8 cellular contexts compared by ENCODE assay signal in the genomic region with DNA sequence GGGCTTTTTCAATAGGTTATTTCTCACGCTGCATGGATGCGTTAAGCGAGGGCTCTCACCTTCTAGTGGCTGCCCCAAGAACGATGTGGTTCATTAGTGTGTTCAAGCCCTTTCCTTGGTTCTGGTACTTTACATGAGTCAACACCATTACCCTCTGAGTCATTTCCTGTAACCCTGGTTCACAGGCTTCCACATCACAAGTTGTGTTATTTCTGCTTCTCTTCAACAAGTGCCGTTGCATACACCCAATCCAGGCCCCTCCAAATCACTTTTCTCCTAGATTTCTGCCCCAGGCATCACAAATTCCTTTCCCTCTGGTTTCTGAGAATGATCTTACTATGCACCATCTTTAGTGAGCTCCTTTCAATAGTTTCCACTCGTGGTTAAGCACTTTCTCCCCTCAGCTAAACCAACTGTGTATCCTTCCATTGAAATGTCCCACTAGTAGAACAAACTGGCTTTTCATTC.
DNase-seq lines count a peak whose midpoint lies in the region; ATAC-seq and TF ChIP-seq lines count a peak whose summit lies in the region.

No MANE protein-coding gene starts in this region.

- H4K20me1 ChIP-seq in IMR-90 (ENCODE audit: insufficient read depth, low read length) (no peaks in the 10 kb centered on the region), Karpas-422 (ENCODE audit: insufficient read depth, low read depth, low read length) (no peaks in the 10 kb centered on the region)

- H3K4me2 ChIP-seq in IMR-90 (ENCODE audit: low read depth, low read length) = peak overlapping the region; percentile 60; the same call in 1 of the 2 replicates
- H3K4me2 ChIP-seq in Karpas-422 (ENCODE audit: low read depth, low read length, poor library complexity, severe bottlenecking) = no peak overlapping the region

- TF ChIP-seq POLR2A in IMR-90 (IDR thresholded peaks at IDR 0.05; ENCODE audit: low read depth, low read length) (no peak), lower leg skin (IDR thresholded peaks at IDR 0.05) (no peak)

- no peak overlapping the region for H3K4me3 ChIP-seq in GM12864 (ENCODE audit: low read depth, low read length)
- no peak overlapping the region for H3K4me3 ChIP-seq in IMR-90 (ENCODE audit: insufficient read depth, low read depth, low read length)
- no peak overlapping the region for H3K4me3 ChIP-seq in kidney epithelial cell (ENCODE audit: low read depth, low read length)
- H3K4me3 ChIP-seq in Karpas-422 (ENCODE audit: low read length) = no peak overlapping the region
- no peak overlapping the region for H3K4me3 ChIP-seq in lower leg skin (ENCODE audit: low read depth, poor library complexity, severe bottlenecking)

- TF ChIP-seq CTCF in GM12864 (IDR thresholded peaks at IDR 0.05; ENCODE audit: low read depth, low read length, missing control alignments) (no peak), IMR-90 (conservative IDR thresholded peaks at IDR 0.05; ENCODE audit: low read depth, low read length) (no peak), kidney epithelial cell (IDR thresholded peaks at IDR 0.05; ENCODE audit: insufficient read depth, low read length, poor library complexity, severe bottlenecking) (no peak), lower leg skin (IDR thresholded peaks at IDR 0.05) (no peak)

- no peaks in the 10 kb centered on the region for H3K79me1 ChIP-seq in IMR-90 (ENCODE audit: low read depth in 1 of 2, low read length in 2 of 2)

- dilution Hi-C loops in IMR-90 (cut with HindIII; ENCODE audit: low sequenced_read_pairs, unreplicated experiment) = no loop called here

- H3K4me1 ChIP-seq in IMR-90 (ENCODE audit: control insufficient read depth, insufficient read depth, low read length) = peaks cover 8% of the 10 kb centered on the region
- H3K4me1 ChIP-seq in Karpas-422 (ENCODE audit: low read length) = 0 out of 2 replicates have a peak, but pooled peaks cover 3% of the 10 kb centered on the region

- H2BK5ac ChIP-seq in IMR-90 (ENCODE audit: low read depth, low read length, poor library complexity, severe bottlenecking) = peak overlapping the region; percentile 68

- POLR2A ChIA-PET in IMR-90 (lab: Charles Lee; ENCODE audit: unreplicated experiment) = no interaction called here

- H3K27me3 ChIP-seq in IMR-90 (ENCODE audit: control insufficient read depth, insufficient read depth, low read length) = no peaks in the 10 kb centered on the region
- no peaks in the 10 kb centered on the region for H3K27me3 ChIP-seq in kidney epithelial cell (ENCODE audit: control insufficient read depth, insufficient read depth, low read length)
- no peaks in the 10 kb centered on the region for H3K27me3 ChIP-seq in Karpas-422 (ENCODE audit: low read length)

- H2AK9ac ChIP-seq in IMR-90 (replicated peaks; ENCODE audit: low read depth, low read length, poor library complexity) = no peak overlapping the region

- H4K8ac ChIP-seq in IMR-90 (ENCODE audit: low read depth in 2 of 2, low read length in 2 of 2) = peak overlapping the region in 1 of 2 experiments; percentile 76; a peak in 3 of 4 replicates

- no peak overlapping the region for H2AK5ac ChIP-seq in IMR-90 (ENCODE audit: low read depth, low read length)

- peak overlapping the region; percentile 92; the same call in 1 of the 3 replicates for H2BK15ac ChIP-seq in IMR-90 (ENCODE audit: low read depth, low read length)

- H3K4ac ChIP-seq in IMR-90 (ENCODE audit: low read depth, low read length) = peak overlapping the region; percentile 0; the same call in 1 of the 2 replicates

- peak overlapping the region; percentile 87 for H3K18ac ChIP-seq in IMR-90 (ENCODE audit: low read depth, low read length)

- peak overlapping the region; percentile 81 for H2BK120ac ChIP-seq in IMR-90 (ENCODE audit: low read depth, low read length)

- no peaks in the 10 kb centered on the region for H3K36me3 ChIP-seq in IMR-90 (ENCODE audit: control insufficient read depth, insufficient read depth, low read length)
- no peaks in the 10 kb centered on the region for H3K36me3 ChIP-seq in kidney epithelial cell (ENCODE audit: control insufficient read depth, insufficient read depth, low read length)
- no peaks in the 10 kb centered on the region for H3K36me3 ChIP-seq in Karpas-422 (ENCODE audit: insufficient read depth, low read length)

- H3K23ac ChIP-seq in IMR-90 (ENCODE audit: low read depth, low read length) = peak overlapping the region; percentile 48; the same call in 1 of the 2 replicates

- H3K9me3 ChIP-seq in IMR-90 (ENCODE audit: control insufficient read depth, insufficient read depth, low read length) = no peaks in the 10 kb centered on the region
- no peaks in the 10 kb centered on the region for H3K9me3 ChIP-seq in Karpas-422 (ENCODE audit: low read length)

- no peaks in the 10 kb centered on the region for H3K79me2 ChIP-seq in Karpas-422 (ENCODE audit: low read length)

- peak overlapping the region; percentile 59 for H4K91ac ChIP-seq in IMR-90 (ENCODE audit: insufficient read depth, low read depth, low read length)

- H2AFZ ChIP-seq in IMR-90 (replicated peaks; ENCODE audit: low read length, poor library complexity) (no peak overlapping the region), Karpas-422 (ENCODE audit: low read length) (no peak overlapping the region)

- peak overlapping the region; percentile 37 for H3K14ac ChIP-seq in IMR-90 (replicated peaks; ENCODE audit: low read depth, low read length)

- DNase-seq in GM12864 (ENCODE audit: low read depth) (peak; percentile 43), IMR-90 (peak; percentile 94), kidney epithelial cell (ENCODE audit: low read depth) (peak; percentile 96), NCI-H1048 (lab: John Stamatoyannopoulos, UW) (no peak), Karpas-422 (no peak), lower leg skin (ENCODE audit: low spot score in 2 of 2) (no peak)
- peak; percentile 17 for DNase-seq in activated CD8-positive, alpha-beta memory T cell treated with anti-CD3 and anti-CD28 coated beads, Interleukin-2, amount 50 U/mL, for 4 hours

- WGBS in IMR-90 (ENCODE audit: extremely low coverage in 2 of 2, insufficient read length in 1 of 2), 2 experiments = 40% methylated on average over 2 of the region's 6 CpGs; no CpG with 5 or more reads in 1 of the 2 experiments
- 61 to 64% methylated on average over 6 of the region's 6 CpGs for WGBS in lower leg skin, 2 donors

- peak overlapping the region; percentile 72 for H3K27ac ChIP-seq in IMR-90 (ENCODE audit: insufficient read depth, low read length)
- H3K27ac ChIP-seq in Karpas-422 (ENCODE audit: low read length) = no peak overlapping the region

- H3K9ac ChIP-seq in IMR-90 (ENCODE audit: low read depth, low read length) = no peak overlapping the region
- H3K9ac ChIP-seq in Karpas-422 (ENCODE audit: low read length) = no peak overlapping the region

- H3K9me1 ChIP-seq in IMR-90 (ENCODE audit: insufficient read depth, low read length) = peaks cover 3% of the 10 kb centered on the region; the same call in 1 of the 2 replicates

- CTCF ChIA-PET in IMR-90 (lab: Yijun Ruan, JAX) = interaction anchor here (0.6 to 0.8 kb wide), 2 partner anchors 13 to 84 kb away, joined by 3 to 4 read pairs; no protein-coding TSS in a partner anchor

- H2BK20ac ChIP-seq in IMR-90 (ENCODE audit: low read depth, low read length) = peak overlapping the region; percentile 83

- no peaks in the 10 kb centered on the region for H3K9me2 ChIP-seq in Karpas-422 (replicated peaks; ENCODE audit: insufficient read depth, low read length)

- peak; percentile 91 for ATAC-seq in GM21717 (IDR thresholded peaks at IDR 0.05; ENCODE audit: unreplicated experiment)
- peak; percentile 74 for ATAC-seq in IMR-90 (ENCODE audit: low read depth)

- peak overlapping the region; percentile 50; the same call in 1 of the 2 replicates for H4K5ac ChIP-seq in IMR-90 (ENCODE audit: low read depth, low read length)

- BruUV-seq in IMR-90 (replicated peaks; lab: Mats Ljungman, UMichigan) = no TSS peak

- H3K56ac ChIP-seq in IMR-90 (ENCODE audit: extremely low read depth, insufficient read depth, low read length) = no peak overlapping the region

- in situ Hi-C loops in IMR-90 (cut with MboI; ENCODE audit: low sequenced_read_pairs) = no loop called here

- TF ChIP-seq RAD21 in IMR-90 (IDR thresholded peaks at IDR 0.05; ENCODE audit: low read length) = no peak

- intact Hi-C loops in IMR-90 (cut with micrococcal nuclease) = no loop called here
- intact Hi-C loops in lower leg skin (cut with DNase I; ENCODE audit: low total_unique reads) = no loop called here

TF ChIP-seq in IMR-90, 13 proteins besides CTCF, POLR2A, EP300 and RAD21:
- TF ChIP-seq MAFK (IDR thresholded peaks at IDR 0.05; ENCODE audit: low read depth, low read length) (no peak), NFE2L2 (IDR thresholded peaks at IDR 0.05; ENCODE audit: low read depth, low read length) (no peak), MXI1 (IDR thresholded peaks at IDR 0.05; ENCODE audit: borderline replicate concordance, low read depth, low read length) (no peak), RCOR1 (IDR thresholded peaks at IDR 0.05; ENCODE audit: insufficient replicate concordance, low read length) (peak; percentile 22), FOS (IDR thresholded peaks at IDR 0.05; ENCODE audit: low read depth, low read length) (peak; percentile 91), CHD1 (IDR thresholded peaks at IDR 0.05; ENCODE audit: low read depth, low read length) (no peak)
- TF ChIP-seq, protein P1, sequence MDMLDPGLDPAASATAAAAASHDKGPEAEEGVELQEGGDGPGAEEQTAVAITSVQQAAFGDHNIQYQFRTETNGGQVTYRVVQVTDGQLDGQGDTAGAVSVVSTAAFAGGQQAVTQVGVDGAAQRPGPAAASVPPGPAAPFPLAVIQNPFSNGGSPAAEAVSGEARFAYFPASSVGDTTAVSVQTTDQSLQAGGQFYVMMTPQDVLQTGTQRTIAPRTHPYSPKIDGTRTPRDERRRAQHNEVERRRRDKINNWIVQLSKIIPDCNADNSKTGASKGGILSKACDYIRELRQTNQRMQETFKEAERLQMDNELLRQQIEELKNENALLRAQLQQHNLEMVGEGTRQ (IDR thresholded peaks at IDR 0.05; ENCODE audit: low read depth, low read length) = no peak
- TF ChIP-seq, protein P2, sequence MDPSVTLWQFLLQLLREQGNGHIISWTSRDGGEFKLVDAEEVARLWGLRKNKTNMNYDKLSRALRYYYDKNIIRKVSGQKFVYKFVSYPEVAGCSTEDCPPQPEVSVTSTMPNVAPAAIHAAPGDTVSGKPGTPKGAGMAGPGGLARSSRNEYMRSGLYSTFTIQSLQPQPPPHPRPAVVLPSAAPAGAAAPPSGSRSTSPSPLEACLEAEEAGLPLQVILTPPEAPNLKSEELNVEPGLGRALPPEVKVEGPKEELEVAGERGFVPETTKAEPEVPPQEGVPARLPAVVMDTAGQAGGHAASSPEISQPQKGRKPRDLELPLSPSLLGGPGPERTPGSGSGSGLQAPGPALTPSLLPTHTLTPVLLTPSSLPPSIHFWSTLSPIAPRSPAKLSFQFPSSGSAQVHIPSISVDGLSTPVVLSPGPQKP (IDR thresholded peaks at IDR 0.05; ENCODE audit: borderline replicate concordance, low read depth, low read length) = no peak
TF ChIP-seq in IMR-90: peak in this region for 2.

Comparison
In these comparisons a context has a peak if more than half of its experiments do, and no peak if none do; other contexts are left out.
1. DNase-seq: peak in GM12864 (single experiment), IMR-90 (single experiment), activated CD8-positive, alpha-beta memory T cell treated with anti-CD3 and anti-CD28 coated beads, Interleukin-2, amount 50 U/mL, for 4 hours (single experiment) and kidney epithelial cell (single experiment); none in NCI-H1048 (single experiment), Karpas-422 (single experiment) and lower leg skin (0 of 2).